Comparison of ENCODE assay signal across 1 cellular context in genomic region chr19:15276620-15277019, GRCh38.
TF ChIP-seq lines count a peak whose summit lies in the region.

No MANE protein-coding gene starts in this region.

TF ChIP-seq in GM23338, 12 proteins besides CTCF, POLR2A, EP300 and RAD21 (continued from another document):
- TF ChIP-seq ZNF462 (CRISPR knock-in tag; IDR thresholded peaks at IDR 0.05) (no peak), ZNF331 (CRISPR knock-in tag; IDR thresholded peaks at IDR 0.05; ENCODE audit: low read depth) (no peak), EZH2phosphoT487 (IDR thresholded peaks at IDR 0.05; ENCODE audit: unreplicated experiment) (no peak)
